ENCODE assay signal across 25 cellular contexts in the genomic region with DNA sequence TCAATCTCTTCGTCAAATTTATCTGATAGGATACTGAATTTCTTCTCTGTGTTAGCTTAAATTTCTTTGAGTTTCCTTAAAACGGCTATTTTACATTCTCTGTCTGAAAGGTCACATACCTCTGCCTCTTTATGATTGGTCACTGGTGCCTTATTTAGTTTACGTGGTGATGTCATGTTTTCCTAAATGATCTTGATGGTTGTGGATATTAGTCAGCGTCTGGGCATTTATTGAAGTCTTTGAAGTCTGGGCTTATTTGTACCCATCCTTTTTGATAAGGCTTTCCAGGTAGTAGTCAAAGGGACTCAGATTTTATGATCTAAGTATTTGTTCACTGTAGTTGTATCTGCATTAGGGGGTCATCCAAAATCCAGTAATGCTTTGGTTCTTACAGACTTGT.
DNase-seq lines count a peak whose midpoint lies in the region; ATAC-seq and TF ChIP-seq lines count a peak whose summit lies in the region.
"Had no signal": no experiment of that assay in that cellular context is flagged by ENCODE, and none has a peak within 500 bp of the region (broad histone marks: within the 10 kb centered on the region; RNA-seq: fewer than 3 reads in every experiment).

No MANE protein-coding gene starts in this region.

- H3K27ac Mint-ChIP-seq in stimulated activated naive CD8-positive, alpha-beta T cell treated with anti-CD3 and anti-CD28 coated beads, Interleukin-15, amount 100 ng/mL, for 72 hours, result no peak overlapping the region
- H3K27ac Mint-ChIP-seq: activated CD8-positive, alpha-beta T cell treated with anti-CD3 and anti-CD28 coated beads, Interleukin-2, amount 10 ng/mL, durations not matched to agents 7 days and 5 days; naive B cell had no signal

- no peak overlapping the region for H3K9ac ChIP-seq in PC-3 (ENCODE audit: low read length)
- H3K9ac ChIP-seq: KMS-11 had no signal

- H3K4me3 ChIP-seq in PC-3 (ENCODE audit: low read length) (no peak overlapping the region), choroid plexus epithelial cell (ENCODE audit: low read depth, low read length) (no peak overlapping the region)
- H3K4me3 ChIP-seq: sigmoid colon had no signal

- H3K27me3 Mint-ChIP-seq in stimulated activated naive CD8-positive, alpha-beta T cell treated with anti-CD3 and anti-CD28 coated beads, Interleukin-15, amount 100 ng/mL, for 72 hours, result no peaks in the 10 kb centered on the region
- H3K27me3 Mint-ChIP-seq: central memory CD8-positive, alpha-beta T cell; naive B cell had no signal

- no peaks in the 10 kb centered on the region for H3K9me2 ChIP-seq in PC-3 (replicated peaks; ENCODE audit: low read length)

- TF ChIP-seq CTCF in PC-3 (conservative IDR thresholded peaks at IDR 0.05; ENCODE audit: low read depth, low read length) (no peak), choroid plexus epithelial cell (conservative IDR thresholded peaks at IDR 0.05; ENCODE audit: low read depth, low read length) (no peak)

- CTCF ChIA-PET in PC-3 (lab: Charles Lee), result no interaction called here

- no peaks in the 10 kb centered on the region for H3K27me3 ChIP-seq in PC-3 (ENCODE audit: low read length)
- H3K27me3 ChIP-seq: sigmoid colon had no signal

- no peaks in the 10 kb centered on the region for H3K36me3 ChIP-seq in PC-3 (ENCODE audit: low read depth, low read length)
- H3K36me3 ChIP-seq: sigmoid colon had no signal

- POLR2A ChIA-PET in PC-3 (lab: Charles Lee; ENCODE audit: unreplicated experiment), result no interaction called here

- H3K27ac ChIP-seq in PC-3 (ENCODE audit: low read length), result no peak overlapping the region
- H3K27ac ChIP-seq: C4-2B, KMS-11, sigmoid colon had no signal

- H4K20me1 ChIP-seq in PC-3 (ENCODE audit: low read length), result no peaks in the 10 kb centered on the region

- no peaks in the 10 kb centered on the region for H3K4me1 Mint-ChIP-seq in stimulated activated naive CD8-positive, alpha-beta T cell treated with anti-CD3 and anti-CD28 coated beads, Interleukin-15, amount 100 ng/mL, for 72 hours
- H3K4me1 Mint-ChIP-seq: central memory CD8-positive, alpha-beta T cell; naive B cell had no signal

- no peaks in the 10 kb centered on the region for H3K4me1 ChIP-seq in PC-3 (ENCODE audit: insufficient read depth, low read length)
- H3K4me1 ChIP-seq: sigmoid colon had no signal

- H3K4me3 Mint-ChIP-seq in stimulated activated naive CD8-positive, alpha-beta T cell treated with anti-CD3 and anti-CD28 coated beads, Interleukin-15, amount 100 ng/mL, for 72 hours, result no peak overlapping the region
- H3K4me3 Mint-ChIP-seq: activated CD8-positive, alpha-beta T cell treated with anti-CD3 and anti-CD28 coated beads, Interleukin-2, amount 10 ng/mL, durations not matched to agents 7 days and 5 days; activated T-cell treated with anti-CD3 and anti-CD28 coated beads, Interleukin-2, amount 50 U/mL, for 4 hours; central memory CD8-positive, alpha-beta T cell; naive B cell had no signal

- H3K9me3 Mint-ChIP-seq in stimulated activated naive CD8-positive, alpha-beta T cell treated with anti-CD3 and anti-CD28 coated beads, Interleukin-15, amount 100 ng/mL, for 72 hours, result peaks cover 0 to 18% of the 10 kb centered on the region in 2 donors

- H3F3A ChIP-seq in PC-3 (ENCODE audit: low read length, unreplicated experiment), result no peaks in the 10 kb centered on the region

- peak; percentile 43 for ATAC-seq in PC-3
- ATAC-seq in stimulated activated naive CD8-positive, alpha-beta T cell treated with anti-CD3 and anti-CD28 coated beads, Interleukin-15, amount 100 ng/mL, for 72 hours, result no peak
- ATAC-seq: activated CD4-positive, CD25-positive, alpha-beta regulatory T cell treated with anti-CD3 and anti-CD28 coated beads, Interleukin-2, amount 50 U/mL, for 24 hours; activated CD8-positive, alpha-beta T cell treated with anti-CD3 and anti-CD28 coated beads, Interleukin-2, amount 10 ng/mL, durations not matched to agents 7 days and 5 days; activated T-cell treated with anti-CD3 and anti-CD28 coated beads, Interleukin-2, amount 50 U/mL, for 4 hours; esophagus mucosa had no signal

- no TSS peak for BruUV-seq in PC-3 (replicated peaks; lab: Mats Ljungman, UMichigan)

- intact Hi-C loops in PC-3 (cut with micrococcal nuclease), result no loop called here

- no peaks in the 10 kb centered on the region for H3K79me2 ChIP-seq in PC-3 (ENCODE audit: low read length)

- no peak overlapping the region for H2AFZ ChIP-seq in PC-3 (ENCODE audit: low read length)

- no peak overlapping the region for H3K4me2 ChIP-seq in PC-3 (ENCODE audit: low read length)
- H3K4me2 ChIP-seq: KMS-11 had no signal

- H3K9me3 ChIP-seq in PC-3 (ENCODE audit: low read length), result no peaks in the 10 kb centered on the region
- H3K9me3 ChIP-seq: sigmoid colon had no signal

- peak; percentile 1 for DNase-seq in EL
- peak; percentile 54 for DNase-seq in PC-3
- peak; percentile 1 for DNase-seq in choroid plexus epithelial cell (ENCODE audit: low read depth)
- DNase-seq in non-pigmented ciliary epithelial cell (ENCODE audit: low read depth), result peak; percentile 26
- DNase-seq in NCI-H1105 treated with DMSO at 0.1 percent for 48 hours (lab: John Stamatoyannopoulos, UW), result no peak
- DNase-seq in NCI-H526 treated with DMSO at 0.1 percent for 48 hours (lab: John Stamatoyannopoulos, UW), result no peak
- no peak for DNase-seq in cerebellum (ENCODE audit: low spot score)
- no peak for DNase-seq in stimulated activated naive CD8-positive, alpha-beta T cell treated with anti-CD3 and anti-CD28 coated beads, Interleukin-15, amount 100 ng/mL, for 72 hours
- DNase-seq: activated CD8-positive, alpha-beta T cell treated with anti-CD3 and anti-CD28 coated beads, Interleukin-2, amount 10 ng/mL, durations not matched to agents 7 days and 5 days; activated naive CD4-positive, alpha-beta T cell treated with Interleukin-2 at 50 U/mL for 16 hours; activated T-cell treated with anti-CD3 and anti-CD28 coated beads, Interleukin-2, amount 50 U/mL, for 4 hours; foreskin melanocyte; kidney; mammary epithelial cell; naive B cell; NCI-H187; NCI-H69; Right ventricle myocardium superior; sigmoid colon; substantia nigra had no signal

Comparison
In these comparisons a context has a peak if more than half of its experiments do, and no peak if none do; other contexts are left out.
1. DNase-seq: peak in EL (single experiment), PC-3 (single experiment), choroid plexus epithelial cell (single experiment) and non-pigmented ciliary epithelial cell (single experiment); none in NCI-H1105 treated with DMSO at 0.1 percent for 48 hours (single experiment), NCI-H526 treated with DMSO at 0.1 percent for 48 hours (single experiment), cerebellum (single experiment) and stimulated activated naive CD8-positive, alpha-beta T cell treated with anti-CD3 and anti-CD28 coated beads, Interleukin-15, amount 100 ng/mL, for 72 hours (0 of 2).